16 cellular contexts compared by ENCODE assay signal in genomic region chr18:48959921-48960920, GRCh38. TPM values are rescaled to one million over a fixed set of nuclear protein-coding genes. Genes with fewer than 3 reads are reported as not detected.
DNase-seq lines count a peak whose midpoint lies in the region; ATAC-seq, FAIRE-seq and TF ChIP-seq lines count a peak whose summit lies in the region.
"Had no signal": no experiment of that assay in that cellular context is flagged by ENCODE, and none has a peak within 500 bp of the region (broad histone marks: within the 10 kb centered on the region; RNA-seq: fewer than 3 reads in every experiment).

No MANE protein-coding gene starts in this region.

- FAIRE-seq in endometrium (lab: Jason Lieb, UNC): peak; percentile 60
- FAIRE-seq: islet of Langerhans had no signal

- peaks cover 49% of the 10 kb centered on the region for H3K4me1 Mint-ChIP-seq in mesothelial cell of epicardium

- H3K9me3 Mint-ChIP-seq in mesothelial cell of epicardium: no peaks in the 10 kb centered on the region
- H3K9me3 Mint-ChIP-seq: activated naive CD4-positive, alpha-beta T cell treated with anti-CD3 and anti-CD28 coated beads for 36 hours; CD4-positive, alpha-beta memory T cell had no signal

- no peak overlapping the region for H3K27ac ChIP-seq in substantia nigra (ENCODE audit: low read depth, low read length, poor library complexity, severe bottlenecking)
- H3K27ac ChIP-seq: KMS-11 had no signal

- peak; percentile 74 for DNase-seq in ELR (ENCODE audit: low read depth)
- peak; percentile 99 for DNase-seq in NCI-H69 (lab: John Stamatoyannopoulos, UW)
- DNase-seq in mesothelial cell of epicardium (ENCODE audit: low spot score in 2 of 2, unreplicated experiment in 2 of 2): no peak
- no peak for DNase-seq in substantia nigra (lab: John Stamatoyannopoulos, UW)
- no peak for DNase-seq in NCI-H510A (lab: John Stamatoyannopoulos, UW)
- DNase-seq: activated CD4-positive, alpha-beta T cell treated with anti-CD3 and anti-CD28 coated beads, Interleukin-2, amount 50 U/mL, for 48 hours; activated naive CD4-positive, alpha-beta T cell treated with anti-CD3 and anti-CD28 coated beads for 36 hours; CD4-positive, alpha-beta memory T cell; NCI-H446 treated with DMSO at 0.1 percent for 48 hours; stimulated activated CD4-positive, alpha-beta T cell treated with anti-CD3 and anti-CD28 coated beads, Interleukin-2, amount 100 ng/mL, for 24 hours; stomach had no signal

- H3K36me3 Mint-ChIP-seq in mesothelial cell of epicardium: no peaks in the 10 kb centered on the region
- H3K36me3 Mint-ChIP-seq: CD4-positive, alpha-beta memory T cell had no signal

- H3K27me3 Mint-ChIP-seq in mesothelial cell of epicardium (ENCODE audit: low read depth): no peaks in the 10 kb centered on the region
- H3K27me3 Mint-ChIP-seq: CD4-positive, alpha-beta memory T cell had no signal

- peak overlapping the region; percentile 54 for H3K27ac Mint-ChIP-seq in mesothelial cell of epicardium
- H3K27ac Mint-ChIP-seq: activated naive CD4-positive, alpha-beta T cell treated with anti-CD3 and anti-CD28 coated beads for 36 hours; CD4-positive, alpha-beta memory T cell had no signal

- no peak for TF ChIP-seq CTCF in mesothelial cell of epicardium (IDR thresholded peaks at IDR 0.05; ENCODE audit: unreplicated experiment)

- no peak overlapping the region for H3K4me3 Mint-ChIP-seq in mesothelial cell of epicardium
- H3K4me3 Mint-ChIP-seq: activated naive CD4-positive, alpha-beta T cell treated with anti-CD3 and anti-CD28 coated beads for 36 hours; CD4-positive, alpha-beta memory T cell had no signal

- ATAC-seq in GM21381 (IDR thresholded peaks at IDR 0.05; ENCODE audit: unreplicated experiment): no peak
- no peak for ATAC-seq in HG02798 (IDR thresholded peaks at IDR 0.05; ENCODE audit: poor library complexity, unreplicated experiment)

RNA-seq across cellular contexts. Expression of gene SMAD7, which starts 9.5 kb away (rescaled TPM):
- total RNA-seq in mesothelial cell of epicardium: 75.5 to 77.6 TPM (median 76.8 TPM) in 3 replicates

Comparison
In these comparisons a context has a peak if more than half of its experiments do, and no peak if none do; other contexts are left out.
1. DNase-seq: peak in ELR (single experiment) and NCI-H69 (single experiment); none in mesothelial cell of epicardium (0 of 2), substantia nigra (0 of 49) and NCI-H510A (single experiment).